ENCODE assay signal across 22 cellular contexts in the genomic region with DNA sequence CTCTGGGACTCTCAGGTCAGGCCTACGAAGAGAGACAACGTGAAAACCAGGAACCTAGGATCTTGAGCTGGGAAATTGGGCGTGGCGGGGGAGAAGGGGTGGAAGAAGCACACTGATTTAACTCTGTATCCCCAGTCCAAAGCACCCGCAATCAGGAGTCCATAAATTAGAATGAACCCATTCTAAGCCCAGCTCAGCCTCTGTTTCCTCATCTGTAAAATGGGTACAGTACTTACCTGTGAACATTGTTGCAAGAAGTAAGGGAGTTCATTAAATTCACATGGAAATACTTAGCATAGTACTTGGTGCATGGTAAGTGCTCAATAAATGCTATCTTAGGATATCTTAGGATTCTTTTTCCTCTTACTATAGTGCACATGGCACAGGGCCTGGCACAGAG.
DNase-seq lines count a peak whose midpoint lies in the region; ATAC-seq and TF ChIP-seq lines count a peak whose summit lies in the region.
"Had no signal": no experiment of that assay in that cellular context is flagged by ENCODE, and none has a peak within 500 bp of the region (broad histone marks: within the 10 kb centered on the region; RNA-seq: fewer than 3 reads in every experiment).

No MANE protein-coding gene starts in this region.

- H3K4me3 ChIP-seq in GM23338 = no peak overlapping the region
- H3K4me3 ChIP-seq in mesenchymal stem cell (ENCODE audit: insufficient read depth in 1 of 2, low read depth in 1 of 2, low read length in 2 of 2) = no peak overlapping the region
- H3K4me3 ChIP-seq: colonic mucosa, left lung, prostate gland had no signal

- no peaks in the 10 kb centered on the region for H3K9me3 Mint-ChIP-seq in T-helper 2 cell treated with Interferon-gamma antibody and Interleukin-4, amounts not matched to agents 5 μg/mL and 100 μg/mL, for 36 hours
- H3K9me3 Mint-ChIP-seq in GM23338 = no peaks in the 10 kb centered on the region; the same call in 2 of the 3 replicates
- no peaks in the 10 kb centered on the region for H3K9me3 Mint-ChIP-seq in activated CD8-positive, alpha-beta T cell treated with anti-CD3 and anti-CD28 coated beads, Interleukin-2, amount 10 ng/mL, durations not matched to agents 7 days and 5 days (ENCODE audit: insufficient read depth)

- H4K8ac ChIP-seq in mesenchymal stem cell (ENCODE audit: low read length) = no peak overlapping the region

- ATAC-seq in GM23338 = no peak
- ATAC-seq in activated CD8-positive, alpha-beta T cell treated with anti-CD3 and anti-CD28 coated beads, Interleukin-2, amount 10 ng/mL, durations not matched to agents 7 days and 5 days = no peak
- no peak for ATAC-seq in GM19467 (IDR thresholded peaks at IDR 0.05; ENCODE audit: unreplicated experiment)
- ATAC-seq in GM21515 (IDR thresholded peaks at IDR 0.05; ENCODE audit: unreplicated experiment) = no peak
- ATAC-seq: activated naive CD4-positive, alpha-beta T cell treated with anti-CD3 and anti-CD28 coated beads, Interleukin-2, amount 50 U/mL, for 72 hours; left lung had no signal

- no peak overlapping the region for H2BK120ac ChIP-seq in mesenchymal stem cell (ENCODE audit: low read depth, low read length)

- WGBS in mesenchymal stem cell = no CpG with 5 or more reads among the region's 5 CpGs

- H3K4me1 Mint-ChIP-seq in T-helper 2 cell treated with Interferon-gamma antibody and Interleukin-4, amounts not matched to agents 5 μg/mL and 100 μg/mL, for 36 hours (ENCODE audit: low read depth) = peaks cover 48% of the 10 kb centered on the region
- peaks cover 49% of the 10 kb centered on the region for H3K4me1 Mint-ChIP-seq in GM23338
- H3K4me1 Mint-ChIP-seq in activated CD8-positive, alpha-beta T cell treated with anti-CD3 and anti-CD28 coated beads, Interleukin-2, amount 10 ng/mL, durations not matched to agents 7 days and 5 days (ENCODE audit: low read depth) = peaks cover 45% of the 10 kb centered on the region

- H3K4ac ChIP-seq in mesenchymal stem cell (ENCODE audit: low read depth in 1 of 2, low read length in 2 of 2) = no peak overlapping the region

- CTCF ChIA-PET in activated CD8-positive, alpha-beta T cell treated with anti-CD3 and anti-CD28 coated beads, Interleukin-2, amount 10 ng/mL, durations not matched to agents 7 days and 5 days (lab: Charles Lee) = no interaction called here

- H2AK5ac ChIP-seq in mesenchymal stem cell (ENCODE audit: low read length, severe bottlenecking) = no peak overlapping the region

- H3K4me2 ChIP-seq in GM23338 (no peak overlapping the region), mesenchymal stem cell (ENCODE audit: low read length, poor library complexity, severe bottlenecking) (no peak overlapping the region)

- TF ChIP-seq CTCF in GM23338 (conservative IDR thresholded peaks at IDR 0.05; ENCODE audit: low read depth in 2 of 2) = no peak

- peak overlapping the region; percentile 99 for H3K27ac Mint-ChIP-seq in T-helper 2 cell treated with Interferon-gamma antibody and Interleukin-4, amounts not matched to agents 5 μg/mL and 100 μg/mL, for 36 hours
- H3K27ac Mint-ChIP-seq in GM23338 = no peak overlapping the region; the same call in 1 of the 2 replicates
- peak overlapping the region; percentile 94 for H3K27ac Mint-ChIP-seq in activated CD8-positive, alpha-beta T cell treated with anti-CD3 and anti-CD28 coated beads, Interleukin-2, amount 10 ng/mL, durations not matched to agents 7 days and 5 days

- no peak overlapping the region for H3K23ac ChIP-seq in mesenchymal stem cell (ENCODE audit: low read length in 2 of 2)

- H3K27ac ChIP-seq in GM23338 (ENCODE audit: low read depth) (peak overlapping the region; percentile 92), mesenchymal stem cell (ENCODE audit: low read length, poor library complexity, severe bottlenecking) (no peak overlapping the region)
- H3K27ac ChIP-seq: colonic mucosa, prostate gland had no signal

- no peak overlapping the region for H4K91ac ChIP-seq in mesenchymal stem cell (ENCODE audit: low read length)

- H3K27me3 ChIP-seq in GM23338 (ENCODE audit: insufficient read depth) (no peaks in the 10 kb centered on the region), mesenchymal stem cell (ENCODE audit: control insufficient read depth in 1 of 2, insufficient read depth in 1 of 2, low read length in 2 of 2) (peaks cover 0 to 62% of the 10 kb centered on the region in 2 experiments)
- H3K27me3 ChIP-seq: colonic mucosa had no signal

- peak overlapping the region in 1 of 2 experiments; percentile 21 for H3K18ac ChIP-seq in mesenchymal stem cell (ENCODE audit: low read depth in 1 of 2, low read length in 2 of 2)

- H3K79me2 ChIP-seq in GM23338 (replicated peaks; ENCODE audit: insufficient read depth) = no peaks in the 10 kb centered on the region

- no peak overlapping the region for H3K14ac ChIP-seq in mesenchymal stem cell (ENCODE audit: low read length in 2 of 2)

- no peaks in the 10 kb centered on the region for H3K9me2 ChIP-seq in GM23338 (ENCODE audit: insufficient read depth)

- POLR2A ChIA-PET in activated CD8-positive, alpha-beta T cell treated with anti-CD3 and anti-CD28 coated beads, Interleukin-2, amount 10 ng/mL, durations not matched to agents 7 days and 5 days (lab: Charles Lee) = interaction anchor here (1.5 kb wide), 1 partner anchor 84 kb away, joined by 5 read pairs; no protein-coding TSS in a partner anchor

- H3K36me3 ChIP-seq in GM23338 (ENCODE audit: insufficient read depth) = no peaks in the 10 kb centered on the region
- H3K36me3 ChIP-seq in mesenchymal stem cell (ENCODE audit: control insufficient read depth in 1 of 2, insufficient read depth in 2 of 2, low read depth in 1 of 2, low read length in 2 of 2) = no peaks in the 10 kb centered on the region
- H3K36me3 ChIP-seq: colonic mucosa, left lung, prostate gland had no signal

- no peaks in the 10 kb centered on the region for H3K9me3 ChIP-seq in mesenchymal stem cell (ENCODE audit: control insufficient read depth, low read length)
- H3K9me3 ChIP-seq: colonic mucosa, left lung, prostate gland had no signal

- no peak for DNase-seq in T-helper 2 cell treated with Interferon-gamma antibody and Interleukin-4, amounts not matched to agents 5 μg/mL and 100 μg/mL, for 36 hours (ENCODE audit: low spot score)
- no peak for DNase-seq in T-helper 2 cell
- DNase-seq in GM23338 (ENCODE audit: low spot score) = no peak
- DNase-seq in activated CD8-positive, alpha-beta T cell treated with anti-CD3 and anti-CD28 coated beads, Interleukin-2, amount 10 ng/mL, durations not matched to agents 7 days and 5 days = no peak
- DNase-seq in mesenchymal stem cell = no peak
- DNase-seq in glomerular visceral epithelial cell (ENCODE audit: extremely low spot score) = no peak
- DNase-seq: 8988T; activated CD4-positive, alpha-beta T cell treated with anti-CD3 and anti-CD28 coated beads, Interleukin-2, amount 50 U/mL, for 1 hour; activated T-cell treated with anti-CD3 and anti-CD28 coated beads, Interleukin-2, amount 50 U/mL, for 1 hour; colonic mucosa; EL; left lung; NCI-H2171 treated with DMSO at 0.1 percent for 48 hours; NCI-H748 treated with DMSO at 0.1 percent for 48 hours; SHP77; stimulated activated CD4-positive, alpha-beta T cell treated with anti-CD3 and anti-CD28 coated beads, Interleukin-4, amount 100 ng/mL, for 1 hour; SW 1271 had no signal

- H3F3A ChIP-seq in GM23338 (replicated peaks; ENCODE audit: low read depth) = peaks cover 7% of the 10 kb centered on the region; the same call in 1 of the 2 replicates

- no peak overlapping the region for H2BK12ac ChIP-seq in mesenchymal stem cell (ENCODE audit: low read length in 2 of 2)

- peak overlapping the region; percentile 69 for H2BK15ac ChIP-seq in mesenchymal stem cell (ENCODE audit: low read depth, poor library complexity, severe bottlenecking)

- H3K79me1 ChIP-seq in mesenchymal stem cell (replicated peaks; ENCODE audit: low read length, poor library complexity, severe bottlenecking) = no peaks in the 10 kb centered on the region

- H3K36me3 Mint-ChIP-seq in T-helper 2 cell treated with Interferon-gamma antibody and Interleukin-4, amounts not matched to agents 5 μg/mL and 100 μg/mL, for 36 hours (ENCODE audit: low read depth) = peaks cover 3% of the 10 kb centered on the region
- H3K36me3 Mint-ChIP-seq in GM23338 (ENCODE audit: low read depth) = no peaks in the 10 kb centered on the region; the same call in 2 of the 3 replicates
- H3K36me3 Mint-ChIP-seq in activated CD8-positive, alpha-beta T cell treated with anti-CD3 and anti-CD28 coated beads, Interleukin-2, amount 10 ng/mL, durations not matched to agents 7 days and 5 days (ENCODE audit: low read depth) = no peaks in the 10 kb centered on the region
- H3K36me3 Mint-ChIP-seq: type B pancreatic cell had no signal

- no peak overlapping the region for H3K9ac ChIP-seq in mesenchymal stem cell (ENCODE audit: low read length)

- no peaks in the 10 kb centered on the region for H4K20me1 ChIP-seq in GM23338 (replicated peaks; ENCODE audit: insufficient read depth)

- H3K4me1 ChIP-seq in GM23338 (ENCODE audit: insufficient read depth) (peaks cover 32% of the 10 kb centered on the region), mesenchymal stem cell (ENCODE audit: control insufficient read depth, insufficient read depth, low read depth, low read length) (peaks cover 7% of the 10 kb centered on the region)
- H3K4me1 ChIP-seq: colonic mucosa, left lung, prostate gland had no signal

- no peak overlapping the region for H2AFZ ChIP-seq in GM23338
- H2AFZ ChIP-seq in mesenchymal stem cell (ENCODE audit: low read depth, low read length) = no peak overlapping the region

- H3K27me3 Mint-ChIP-seq in T-helper 2 cell treated with Interferon-gamma antibody and Interleukin-4, amounts not matched to agents 5 μg/mL and 100 μg/mL, for 36 hours (ENCODE audit: low read depth) = no peaks in the 10 kb centered on the region
- peaks cover 9% of the 10 kb centered on the region for H3K27me3 Mint-ChIP-seq in GM23338 (ENCODE audit: insufficient read depth, low read depth, poor library complexity)
- no peaks in the 10 kb centered on the region for H3K27me3 Mint-ChIP-seq in activated CD8-positive, alpha-beta T cell treated with anti-CD3 and anti-CD28 coated beads, Interleukin-2, amount 10 ng/mL, durations not matched to agents 7 days and 5 days (ENCODE audit: low read depth)
- H3K27me3 Mint-ChIP-seq: type B pancreatic cell had no signal

- H2BK5ac ChIP-seq in mesenchymal stem cell (ENCODE audit: low read depth, low read length, poor library complexity, severe bottlenecking) = no peak overlapping the region

- H3K4me3 Mint-ChIP-seq in T-helper 2 cell treated with Interferon-gamma antibody and Interleukin-4, amounts not matched to agents 5 μg/mL and 100 μg/mL, for 36 hours = peak overlapping the region; percentile 52
- no peak overlapping the region for H3K4me3 Mint-ChIP-seq in GM23338
- no peak overlapping the region for H3K4me3 Mint-ChIP-seq in activated CD8-positive, alpha-beta T cell treated with anti-CD3 and anti-CD28 coated beads, Interleukin-2, amount 10 ng/mL, durations not matched to agents 7 days and 5 days
- H3K4me3 Mint-ChIP-seq: type B pancreatic cell had no signal

TF ChIP-seq in GM23338, 12 proteins besides CTCF, POLR2A, EP300 and RAD21 (continues in another document):
- TF ChIP-seq ZNF331 (CRISPR knock-in tag; IDR thresholded peaks at IDR 0.05; ENCODE audit: low read depth) = no peak
- TF ChIP-seq JUNB (IDR thresholded peaks at IDR 0.05; ENCODE audit: unreplicated experiment) = no peak
- TF ChIP-seq ZNF114 (CRISPR knock-in tag; IDR thresholded peaks at IDR 0.05) = no peak
- no peak for TF ChIP-seq EZH2phosphoT487 (IDR thresholded peaks at IDR 0.05; ENCODE audit: unreplicated experiment)
